In the genomic region with DNA sequence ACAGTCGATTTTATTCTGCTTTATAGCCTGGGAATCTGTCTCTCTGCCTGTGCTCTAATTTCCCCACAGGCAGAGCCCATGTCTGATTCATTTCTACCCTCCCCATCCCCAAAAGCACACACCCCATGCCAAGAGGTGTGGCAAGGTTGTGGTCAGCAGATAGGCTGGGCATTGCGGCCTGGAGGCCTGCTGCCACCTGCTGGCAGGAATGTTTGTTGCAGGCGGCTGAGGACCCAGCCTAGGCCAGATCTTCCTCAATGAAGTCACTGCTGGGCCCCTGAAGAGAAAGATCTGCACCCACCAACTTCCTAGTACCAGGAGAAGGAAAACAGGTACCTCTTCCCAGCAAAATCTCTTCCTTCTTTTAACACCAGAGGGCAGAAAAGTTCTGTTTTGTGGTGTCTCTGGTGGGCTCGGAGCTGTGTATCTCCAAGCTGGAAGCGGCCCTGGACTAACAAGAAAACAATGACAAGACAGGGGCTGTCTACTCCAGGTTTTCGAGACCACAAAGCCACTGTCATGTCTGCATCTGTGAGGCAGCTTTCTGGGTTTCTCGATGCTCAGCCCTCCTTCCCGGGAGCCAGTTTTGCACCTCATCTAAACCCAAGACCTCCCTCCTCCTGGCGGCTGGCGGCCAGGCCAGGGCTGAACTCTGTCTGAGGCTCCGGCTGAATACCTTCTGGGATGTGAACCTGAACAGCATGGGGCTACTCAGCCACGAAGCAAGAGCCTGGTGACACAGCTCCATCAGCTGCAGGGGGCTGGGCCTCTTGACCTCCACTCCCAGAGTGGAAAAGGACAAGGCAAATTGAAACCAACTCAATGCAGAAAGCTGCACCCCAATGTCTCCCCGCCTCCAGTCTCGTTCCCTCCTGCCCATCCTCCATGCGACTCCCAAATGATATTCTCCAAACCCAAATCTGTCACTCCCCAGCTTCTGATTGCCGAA, we compare ENCODE assay signal across 1 cellular context.
TF ChIP-seq lines count a peak whose summit lies in the region.

No MANE protein-coding gene starts in this region.

TF ChIP-seq in GM12878, 131 proteins besides CTCF, POLR2A, EP300 and RAD21 (continued from another document):
- TF ChIP-seq SMC3 (IDR thresholded peaks at IDR 0.05; ENCODE audit: borderline replicate concordance, low read length) (peak; percentile 70), YY1 (IDR thresholded peaks at IDR 0.05; ENCODE audit: low read depth, low read length) (0 out of 2 replicates have a peak, but pooled peaks have one; percentile 33), RUNX3 (IDR thresholded peaks at IDR 0.05; ENCODE audit: low read length) (peak; percentile 93), GATAD2B (conservative IDR thresholded peaks at IDR 0.05; ENCODE audit: low read depth) (no peak), CEBPB (IDR thresholded peaks at IDR 0.05; ENCODE audit: borderline replicate concordance in 1 of 2, low read depth in 2 of 2, low read length in 2 of 2) (no peak), TBL1XR1 (IDR thresholded peaks at IDR 0.05; ENCODE audit: low read depth, low read length) (no peak), BCL11A (IDR thresholded peaks at IDR 0.05; ENCODE audit: low read depth, low read length) (0 out of 2 replicates have a peak, but pooled peaks have one; percentile 30), MEF2B (IDR thresholded peaks at IDR 0.05; ENCODE audit: partially characterized antibody, poor library complexity, severe bottlenecking) (no peak), KLF5 (IDR thresholded peaks at IDR 0.05; ENCODE audit: partially characterized antibody) (no peak), SMARCA5 (IDR thresholded peaks at IDR 0.05) (peak; percentile 43; the same call in 1 of the 2 replicates)
TF ChIP-seq in GM12878: peak in this region for 6.
